In the genomic region with DNA sequence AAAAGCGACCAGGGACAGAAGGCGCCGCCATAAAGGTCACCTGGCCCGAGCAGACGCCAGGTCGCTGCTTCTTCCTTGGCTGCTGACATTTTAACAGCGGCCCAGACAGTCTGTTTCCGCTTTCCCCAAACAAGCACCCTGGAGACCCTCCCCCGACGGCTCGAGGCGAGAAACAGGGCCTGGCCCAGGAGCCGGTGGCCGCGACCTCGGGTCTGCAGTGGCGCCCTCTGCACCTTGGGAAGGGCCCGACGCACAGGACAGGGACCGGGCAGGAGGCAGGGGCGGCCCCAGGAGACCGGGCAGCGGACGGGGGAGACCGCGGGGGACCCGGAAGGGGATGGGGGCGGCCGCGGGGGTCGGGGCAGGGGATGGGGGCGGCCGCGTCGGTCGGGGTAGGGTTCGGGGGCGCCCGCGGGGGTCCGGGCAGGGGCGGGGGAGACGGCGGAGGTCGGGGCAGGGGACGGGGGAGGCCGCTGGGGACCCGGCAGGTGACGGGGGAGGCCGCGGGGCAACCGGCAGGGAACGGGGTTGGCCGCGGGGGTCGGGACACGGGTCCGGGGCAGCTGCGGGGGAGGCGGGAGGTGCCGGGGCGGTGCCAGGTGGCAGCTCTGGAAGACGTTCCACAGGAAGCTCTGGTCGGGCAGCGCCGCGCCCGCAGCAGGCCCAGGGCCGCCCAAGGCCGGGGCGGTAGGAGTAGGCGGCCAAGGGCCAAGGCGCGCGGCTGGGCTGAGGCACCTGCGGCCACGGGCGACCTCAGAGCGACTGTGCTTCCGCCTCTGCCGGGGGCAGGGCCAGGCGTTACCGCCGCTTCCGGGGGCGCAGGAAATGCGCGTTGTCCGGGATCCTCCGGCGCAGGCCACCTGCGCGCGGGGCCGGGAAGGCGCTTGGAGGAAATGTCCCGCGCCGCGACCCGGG, we compare ENCODE assay signal across 8 cellular contexts.
A peak's percentile ranks its signal among the peaks of the same experiment; 100 is the strongest.
DNase-seq lines count a peak whose midpoint lies in the region; ATAC-seq and TF ChIP-seq lines count a peak whose summit lies in the region.
"Not testable (repeated sequence)": the region's sequence is repeated elsewhere in the genome, so short reads cannot be mapped to it uniquely, and the experiment has no call there.

No MANE protein-coding gene starts in this region.

- POLR2A ChIA-PET in activated CD4-positive, alpha-beta T cell treated with anti-CD3 and anti-CD28 coated beads, Interleukin-2, amount 10 ng/mL, durations not matched to agents 7 days and 5 days (lab: Charles Lee) = not testable (repeated sequence)

- H3K4me3 ChIP-seq in mammary epithelial cell (replicated peaks in 1 of 3; ENCODE audit: insufficient read depth in 1 of 3, low read depth in 2 of 3, low read length in 3 of 3) (peak overlapping the region in 2 of 3 experiments; percentile 39 to 53), sigmoid colon (peak overlapping the region in 3 of 4 donors; percentile 26 to 38 (median 38))
- H3K4me3 ChIP-seq in urinary bladder (ENCODE audit: low read depth, low read length) = not testable (repeated sequence)

- peak overlapping the region; percentile 81 for H3K4me2 ChIP-seq in mammary epithelial cell (ENCODE audit: insufficient read depth, low read depth, low read length)

- BruUV-seq in mammary epithelial cell (replicated peaks; lab: Mats Ljungman, UMichigan) = not testable (repeated sequence)

- dilution Hi-C loops in mammary epithelial cell (cut with HindIII; ENCODE audit: low sequenced_read_pairs) = not testable (repeated sequence)

- not testable (repeated sequence) for H3K9me3 Mint-ChIP-seq in activated CD4-positive, alpha-beta T cell treated with anti-CD3 and anti-CD28 coated beads, Interleukin-2, amount 10 ng/mL, durations not matched to agents 7 days and 5 days

- CTCF ChIA-PET in activated CD4-positive, alpha-beta T cell treated with anti-CD3 and anti-CD28 coated beads, Interleukin-2, amount 10 ng/mL, durations not matched to agents 7 days and 5 days (lab: Charles Lee); mammary epithelial cell (lab: Charles Lee; ENCODE audit: low non-redundant PET): not testable (repeated sequence)

- WGBS in mammary epithelial cell (ENCODE audit: low coverage, missing lambda C conversion rate) = 5% methylated on average over 4 of the region's 101 CpGs
- WGBS in sigmoid colon, 2 donors = 1 to 2% methylated on average over 20 to 21 of the region's 101 CpGs
- WGBS in urinary bladder = 12% methylated on average over 17 of the region's 101 CpGs

- not testable (repeated sequence) for TF ChIP-seq CTCF in mammary epithelial cell (conservative IDR thresholded peaks at IDR 0.05 in 1 of 2, IDR thresholded peaks at IDR 0.05 in 1 of 2; ENCODE audit: extremely low read depth in 1 of 2, insufficient read depth in 1 of 2, low read depth in 1 of 2, low read length in 2 of 2); sigmoid colon (IDR thresholded peaks at IDR 0.05)

- intact Hi-C loops in mammary epithelial cell (cut with micrococcal nuclease); sigmoid colon (cut with DNase I): not testable (repeated sequence)

- not testable (repeated sequence) for H3K36me3 Mint-ChIP-seq in activated CD4-positive, alpha-beta T cell treated with anti-CD3 and anti-CD28 coated beads, Interleukin-2, amount 10 ng/mL, durations not matched to agents 7 days and 5 days (ENCODE audit: low read depth)

- H3K9me3 ChIP-seq in mammary epithelial cell (replicated peaks; ENCODE audit: insufficient read depth, low read length); sigmoid colon: not testable (repeated sequence)

- ATAC-seq in GM18907 (IDR thresholded peaks at IDR 0.05; ENCODE audit: unreplicated experiment) (peak; percentile 87), HG02623 (IDR thresholded peaks at IDR 0.05; ENCODE audit: unreplicated experiment) (peak; percentile 83)

- not testable (repeated sequence) for H3K27me3 ChIP-seq in mammary epithelial cell (ENCODE audit: insufficient read depth, low read length); sigmoid colon

- not testable (repeated sequence) for H3K27ac ChIP-seq in mammary epithelial cell (ENCODE audit: insufficient read depth, low read depth, low read length)
- H3K27ac ChIP-seq in sigmoid colon (peak overlapping the region; percentile 56 to 73 (median 60)), urinary bladder (ENCODE audit: low read depth) (peak overlapping the region; percentile 60)

- H3K4me1 ChIP-seq in mammary epithelial cell (ENCODE audit: insufficient read depth, low read length); sigmoid colon; urinary bladder (ENCODE audit: insufficient read depth): not testable (repeated sequence)

- H3K27ac Mint-ChIP-seq in activated CD4-positive, alpha-beta T cell treated with anti-CD3 and anti-CD28 coated beads, Interleukin-2, amount 10 ng/mL, durations not matched to agents 7 days and 5 days = peak overlapping the region; percentile 75

- not testable (repeated sequence) for H2AFZ ChIP-seq in mammary epithelial cell (ENCODE audit: low read depth, low read length)

- TF ChIP-seq POLR2A in sigmoid colon (IDR thresholded peaks at IDR 0.05) = not testable (repeated sequence)

- H3K36me3 ChIP-seq in mammary epithelial cell (ENCODE audit: insufficient read depth, low read length); sigmoid colon; urinary bladder (ENCODE audit: insufficient read depth): not testable (repeated sequence)

- in situ Hi-C loops in mammary epithelial cell (cut with MboI; ENCODE audit: low sequenced_read_pairs in 2 of 2) = not testable (repeated sequence)

- DNase-seq in HK-2 (ENCODE audit: unreplicated experiment) = peak; percentile 33
- peak; percentile 19 for DNase-seq in activated CD4-positive, alpha-beta T cell treated with anti-CD3 and anti-CD28 coated beads, Interleukin-2, amount 10 ng/mL, durations not matched to agents 7 days and 5 days
- not testable (repeated sequence) for DNase-seq in mammary epithelial cell, sigmoid colon
- DNase-seq in islet precursor cell = peak; percentile 79

- not testable (repeated sequence) for H4K20me1 ChIP-seq in mammary epithelial cell (ENCODE audit: insufficient read depth, low read length)

- not testable (repeated sequence) for TF ChIP-seq EP300 in sigmoid colon (IDR thresholded peaks at IDR 0.05)

- not testable (repeated sequence) for H3K27me3 Mint-ChIP-seq in activated CD4-positive, alpha-beta T cell treated with anti-CD3 and anti-CD28 coated beads, Interleukin-2, amount 10 ng/mL, durations not matched to agents 7 days and 5 days

- H3K9ac ChIP-seq in mammary epithelial cell (ENCODE audit: insufficient read depth, low read length) = not testable (repeated sequence)

- not testable (repeated sequence) for H3K79me2 ChIP-seq in mammary epithelial cell (ENCODE audit: insufficient read depth, low read length)

- H3K4me1 Mint-ChIP-seq in activated CD4-positive, alpha-beta T cell treated with anti-CD3 and anti-CD28 coated beads, Interleukin-2, amount 10 ng/mL, durations not matched to agents 7 days and 5 days = not testable (repeated sequence)

- peak overlapping the region; percentile 47 for H3K4me3 Mint-ChIP-seq in activated CD4-positive, alpha-beta T cell treated with anti-CD3 and anti-CD28 coated beads, Interleukin-2, amount 10 ng/mL, durations not matched to agents 7 days and 5 days
